ENCODE assay signal across 15 cellular contexts in genomic region chr11:129489254-129489653, GRCh38.
DNase-seq lines count a peak whose midpoint lies in the region; ATAC-seq, FAIRE-seq and TF ChIP-seq lines count a peak whose summit lies in the region.
"Had no signal": no experiment of that assay in that cellular context is flagged by ENCODE, and none has a peak within 500 bp of the region (broad histone marks: within the 10 kb centered on the region; RNA-seq: fewer than 3 reads in every experiment).

No MANE protein-coding gene starts in this region.

- H3K27ac ChIP-seq in heart right ventricle = no peak overlapping the region
- H3K27ac ChIP-seq: HL-60 had no signal

- no peaks in the 10 kb centered on the region for H3K36me3 ChIP-seq in bronchial epithelial cell (ENCODE audit: control insufficient read depth, insufficient read depth, low read length)
- no peaks in the 10 kb centered on the region for H3K36me3 ChIP-seq in heart right ventricle

- H3K27me3 ChIP-seq in bronchial epithelial cell (ENCODE audit: control insufficient read depth, insufficient read depth, low read length) (no peaks in the 10 kb centered on the region), heart right ventricle (peaks cover 0 to 8% (median 0%) of the 10 kb centered on the region in 7 donors)

- no peak overlapping the region for H3K4me3 Mint-ChIP-seq in nephron progenitor cell
- H3K4me3 Mint-ChIP-seq: CD14-positive monocyte; CD8-positive, alpha-beta T cell; HFFc6 had no signal

- H3K4me1 Mint-ChIP-seq in nephron progenitor cell = peaks cover 14% of the 10 kb centered on the region
- H3K4me1 Mint-ChIP-seq: CD14-positive monocyte had no signal

- TF ChIP-seq CTCF in bronchial epithelial cell (IDR thresholded peaks at IDR 0.05; ENCODE audit: insufficient read depth, low read length, severe bottlenecking) (no peak), nephron progenitor cell (IDR thresholded peaks at IDR 0.05) (no peak), heart right ventricle (IDR thresholded peaks at IDR 0.05) (no peak)

- H3K36me3 Mint-ChIP-seq in nephron progenitor cell (ENCODE audit: low read depth) = peaks cover 8% of the 10 kb centered on the region
- H3K36me3 Mint-ChIP-seq: CD14-positive monocyte; CD8-positive, alpha-beta T cell had no signal

- H3K9me3 ChIP-seq in heart right ventricle = peaks cover 0 to 14% (median 7%) of the 10 kb centered on the region in 11 donors

- FAIRE-seq in bronchial epithelial cell (lab: Jason Lieb, UNC) = no peak
- FAIRE-seq in GM12891 (lab: Jason Lieb, UNC) = no peak

- no peak for TF ChIP-seq POLR2A in GM12891 (IDR thresholded peaks at IDR 0.05; ENCODE audit: low read depth, low read length)

- no peak for ATAC-seq in heart right ventricle
- ATAC-seq: CD8-positive, alpha-beta T cell had no signal

- peak; percentile 12 for DNase-seq in Daoy (ENCODE audit: low read depth)
- peak; percentile 34 for DNase-seq in NCI-H226
- peak; percentile 61 for DNase-seq in bronchial epithelial cell (ENCODE audit: low read depth)
- DNase-seq in nephron progenitor cell = no peak
- DNase-seq in mesenteric fat pad (ENCODE audit: low spot score) = no peak
- no peak for DNase-seq in heart right ventricle
- no peak for DNase-seq in GM12891 (ENCODE audit: insufficient read length, low spot score)
- DNase-seq: CD8-positive, alpha-beta T cell; COR-L47; DND-41; GF-D8; HCEC 1CT; HFFc6 had no signal

- H3K4me1 ChIP-seq in heart right ventricle = no peaks in the 10 kb centered on the region

- 91% methylated on average over 1 of the region's 1 CpG for WGBS in heart right ventricle, 2 donors

- no peaks in the 10 kb centered on the region for H3K27me3 Mint-ChIP-seq in nephron progenitor cell (ENCODE audit: low read depth, poor library complexity)

- no peak overlapping the region for H3K4me3 ChIP-seq in bronchial epithelial cell (ENCODE audit: low read depth, low read length)
- no peak overlapping the region for H3K4me3 ChIP-seq in heart right ventricle

- peak overlapping the region; percentile 10 for H3K27ac Mint-ChIP-seq in nephron progenitor cell
- H3K27ac Mint-ChIP-seq: CD14-positive monocyte; CD8-positive, alpha-beta T cell; HFFc6 had no signal

- intact Hi-C loops in heart right ventricle (cut with DNase I) = no loop called here

- peaks cover 28% of the 10 kb centered on the region for H3K9me3 Mint-ChIP-seq in nephron progenitor cell
- H3K9me3 Mint-ChIP-seq: CD8-positive, alpha-beta T cell had no signal

TF ChIP-seq in GM12891, 5 proteins besides CTCF, POLR2A, EP300 and RAD21:
- no peak for TF ChIP-seq POU2F2 (IDR thresholded peaks at IDR 0.05; ENCODE audit: low read depth, low read length)

Comparison
In these comparisons a context has a peak if more than half of its experiments do, and no peak if none do; other contexts are left out.
1. DNase-seq: peak in Daoy (single experiment), NCI-H226 (single experiment) and bronchial epithelial cell (single experiment); none in nephron progenitor cell (single experiment), mesenteric fat pad (single experiment), heart right ventricle (0 of 2) and GM12891 (single experiment).